ENCODE assay signal across 8 cellular contexts in the genomic region with DNA sequence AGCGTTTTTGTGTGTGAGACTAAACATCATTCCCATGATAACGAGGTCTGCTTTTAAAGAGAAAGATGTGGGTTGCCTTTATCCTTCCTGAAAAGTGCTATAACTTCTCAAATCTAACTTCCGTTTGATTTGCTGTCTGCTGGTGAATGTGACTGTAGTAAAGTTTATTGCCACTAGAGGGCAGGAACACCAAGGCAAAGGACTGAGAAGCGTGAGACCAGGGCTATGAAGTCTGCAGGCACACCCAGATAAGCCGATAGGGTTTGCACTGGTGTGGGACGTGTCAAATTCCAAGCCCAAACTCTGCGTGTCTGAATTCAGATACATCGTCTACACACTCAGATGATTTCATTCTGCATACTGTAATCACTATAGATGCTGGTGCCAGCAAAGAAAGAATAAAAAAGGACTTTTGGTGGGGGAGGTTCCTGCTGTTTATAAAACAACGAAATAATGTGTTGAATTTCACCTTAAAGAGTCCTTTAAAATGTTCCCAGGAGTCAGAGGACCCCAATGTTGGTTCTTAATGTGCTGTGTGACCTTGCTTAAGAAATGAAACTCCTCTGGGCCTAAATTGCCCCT.
A peak's percentile ranks its signal among the peaks of the same experiment; 100 is the strongest.
DNase-seq lines count a peak whose midpoint lies in the region; ATAC-seq and TF ChIP-seq lines count a peak whose summit lies in the region.

No MANE protein-coding gene starts in this region.

- H3K27me3 Mint-ChIP-seq in immature natural killer cell (ENCODE audit: low read depth in 3 of 3) = peaks cover 2 to 12% (median 3%) of the 10 kb centered on the region in 3 donors

- H3K4me1 Mint-ChIP-seq in immature natural killer cell = peaks cover 26 to 38% of the 10 kb centered on the region in 2 donors

- DNase-seq in AG09319 (ENCODE audit: extremely low read depth, low read depth) (peak; percentile 62), NCI-H2029 (lab: John Stamatoyannopoulos, UW) (peak; percentile 37), UCSD-AML1 (lab: John Stamatoyannopoulos, UW; ENCODE audit: unreplicated experiment) (peak; percentile 20), brain pericyte (ENCODE audit: low read depth, low spot score) (peak; percentile 39), immature natural killer cell (peak; percentile 69 to 77 (median 70))
- peak; percentile 29 to 30 for DNase-seq in stimulated activated CD4-positive, alpha-beta T cell treated with anti-CD3 and anti-CD28 coated beads, Interleukin-1b, Interleukin-23, amount 100 ng/mL, for 1 hour (ENCODE audit: low read depth in 2 of 2)

- peak overlapping the region in 2 of 5 donors; percentile 28 to 39 for H3K4me3 Mint-ChIP-seq in immature natural killer cell

- TF ChIP-seq CTCF in AG09319 (IDR thresholded peaks at IDR 0.05; ENCODE audit: low read depth, low read length) = peak; percentile 78

- peak overlapping the region in 5 of 6 donors; percentile 3 to 82 (median 78) for H3K27ac Mint-ChIP-seq in immature natural killer cell

- ATAC-seq in GM18520 (IDR thresholded peaks at IDR 0.05; ENCODE audit: unreplicated experiment) (peak; percentile 78), HG03039 (IDR thresholded peaks at IDR 0.05; ENCODE audit: unreplicated experiment) (peak; percentile 76)

- H3K9me3 Mint-ChIP-seq in immature natural killer cell = no peaks in the 10 kb centered on the region

- H3K36me3 Mint-ChIP-seq in immature natural killer cell = no peaks in the 10 kb centered on the region

Comparison
In these comparisons a context has a peak if more than half of its experiments do, and no peak if none do; other contexts are left out.
1. Peak in every context shown above with its lines: DNase-seq and ATAC-seq.
2. DNase-seq: peak in every context shown above with its lines; median percentile 70 in immature natural killer cell; 62 in AG09319; 39 in brain pericyte; 37 in NCI-H2029; 30 in stimulated activated CD4-positive, alpha-beta T cell treated with anti-CD3 and anti-CD28 coated beads, Interleukin-1b, Interleukin-23, amount 100 ng/mL, for 1 hour; 20 in UCSD-AML1.